ENCODE assay signal across 13 cellular contexts in genomic region chr21:28754127-28754611, GRCh38.
DNase-seq lines count a peak whose midpoint lies in the region; ATAC-seq and TF ChIP-seq lines count a peak whose summit lies in the region.
"Had no signal": no experiment of that assay in that cellular context is flagged by ENCODE, and none has a peak within 500 bp of the region (broad histone marks: within the 10 kb centered on the region; RNA-seq: fewer than 3 reads in every experiment).

No MANE protein-coding gene starts in this region.

- no peak overlapping the region for H2BK15ac ChIP-seq in neuronal stem cell (ENCODE audit: low read length)

- TF ChIP-seq CTCF in gastroesophageal sphincter (IDR thresholded peaks at IDR 0.05) (no peak), uterus (IDR thresholded peaks at IDR 0.05) (no peak)

- no peak overlapping the region for H2BK5ac ChIP-seq in neuronal stem cell (ENCODE audit: low read length)

- no peak overlapping the region for H3K23ac ChIP-seq in neuronal stem cell (ENCODE audit: low read depth, low read length, poor library complexity)

- H3K27ac ChIP-seq in gastroesophageal sphincter (peak overlapping the region; percentile 89 to 100 (median 91)), neuronal stem cell (replicated peaks; ENCODE audit: low read length) (no peak overlapping the region), uterus (peak overlapping the region; percentile 71)

- 11 to 27% methylated on average over 6 to 8 of the region's 9 CpGs for WGBS in gastroesophageal sphincter (ENCODE audit: low coverage in 1 of 2), 2 donors
- no CpG with 5 or more reads among the region's 9 CpGs for WGBS in neuronal stem cell (ENCODE audit: extremely low coverage in 2 of 2, insufficient read length in 2 of 2, insufficient replicate concordance in 1 of 2), 2 donors

- no peak overlapping the region for H2BK120ac ChIP-seq in neuronal stem cell (ENCODE audit: low read depth, low read length)

- DNase-seq in neuronal stem cell (ENCODE audit: low spot score) (no peak), uterus (peak; percentile 30 to 38), NCI-H774 (lab: John Stamatoyannopoulos, UW) (no peak), NCI-H146 (lab: John Stamatoyannopoulos, UW) (no peak)
- no peak for DNase-seq in activated naive CD4-positive, alpha-beta T cell treated with Interleukin-2 at 50 U/mL for 16 hours
- DNase-seq: activated CD8-positive, alpha-beta memory T cell treated with anti-CD3 and anti-CD28 coated beads, Interleukin-2, amount 50 U/mL, for 48 hours; central memory CD4-positive, alpha-beta T cell; NCI-H526; occipital lobe; T-helper 1 cell had no signal

- no peak overlapping the region for H3K18ac ChIP-seq in neuronal stem cell (ENCODE audit: low read length)

- peak; percentile 17 for TF ChIP-seq EP300 in gastroesophageal sphincter (IDR thresholded peaks at IDR 0.05)

- H3K4me3 ChIP-seq in gastroesophageal sphincter (no peak overlapping the region), neuronal stem cell (ENCODE audit: low read length in 2 of 2) (no peak overlapping the region), uterus (no peak overlapping the region)

- no peak overlapping the region for H2BK12ac ChIP-seq in neuronal stem cell (ENCODE audit: low read length)

- ATAC-seq in SK-N-SH treated with all-trans-retinoic acid at 6 μM for 48 hours (peak; percentile 89), gastroesophageal sphincter (peak; percentile 89), HG03571 (IDR thresholded peaks at IDR 0.05; ENCODE audit: unreplicated experiment) (no peak)

- H2AK5ac ChIP-seq in neuronal stem cell (ENCODE audit: low read depth, low read length): no peak overlapping the region

- H3K36me3 ChIP-seq in gastroesophageal sphincter (peaks cover 0 to 4% of the 10 kb centered on the region in 2 donors), neuronal stem cell (replicated peaks in 1 of 2; ENCODE audit: control insufficient read depth in 2 of 2, insufficient read depth in 2 of 2, low read length in 2 of 2) (no peaks in the 10 kb centered on the region), uterus (no peaks in the 10 kb centered on the region)

- no peak overlapping the region for H3K14ac ChIP-seq in neuronal stem cell (ENCODE audit: low read length)

- H3K27me3 ChIP-seq in gastroesophageal sphincter: no peaks in the 10 kb centered on the region
- H3K27me3 ChIP-seq in neuronal stem cell (ENCODE audit: control insufficient read depth in 3 of 3, insufficient read depth in 3 of 3, low read depth in 1 of 3, low read length in 3 of 3): no peaks in the 10 kb centered on the region
- H3K27me3 ChIP-seq in uterus: no peaks in the 10 kb centered on the region

- no peak overlapping the region for H4K8ac ChIP-seq in neuronal stem cell (ENCODE audit: low read depth, low read length)

- no peaks in the 10 kb centered on the region for H3K9me3 ChIP-seq in gastroesophageal sphincter
- H3K9me3 ChIP-seq in neuronal stem cell (replicated peaks in 1 of 2; ENCODE audit: control insufficient read depth in 2 of 2, insufficient read depth in 1 of 2, low read depth in 1 of 2, low read length in 2 of 2): no peaks in the 10 kb centered on the region
- no peaks in the 10 kb centered on the region for H3K9me3 ChIP-seq in uterus

- no peak overlapping the region for H4K91ac ChIP-seq in neuronal stem cell (ENCODE audit: low read depth, low read length, poor library complexity)

- TF ChIP-seq POLR2A in gastroesophageal sphincter (IDR thresholded peaks at IDR 0.05) (peak in 1 of 2 donors; percentile 13), uterus (IDR thresholded peaks at IDR 0.05) (no peak)

- no peak overlapping the region for H3K4ac ChIP-seq in neuronal stem cell (ENCODE audit: low read length)

- H2AFZ ChIP-seq in neuronal stem cell (ENCODE audit: low read length): peak overlapping the region; percentile 63

- no peak overlapping the region for H3K4me2 ChIP-seq in neuronal stem cell (ENCODE audit: insufficient read depth, low read length, poor library complexity, severe bottlenecking)

- no peak overlapping the region for H3K9ac ChIP-seq in neuronal stem cell (ENCODE audit: low read depth, low read length, poor library complexity)

- intact Hi-C loops in uterus (cut with DNase I; ENCODE audit: low total_unique reads): no loop called here

- peaks cover 8 to 67% (median 14%) of the 10 kb centered on the region in 3 donors for H3K4me1 ChIP-seq in gastroesophageal sphincter
- peaks cover 0 to 5% of the 10 kb centered on the region in 2 donors for H3K4me1 ChIP-seq in neuronal stem cell (ENCODE audit: control insufficient read depth in 2 of 2, insufficient read depth in 1 of 2, low read depth in 1 of 2, low read length in 2 of 2)
- peaks cover 0 to 10% of the 10 kb centered on the region in 2 donors for H3K4me1 ChIP-seq in uterus

- no peaks in the 10 kb centered on the region for H3K79me1 ChIP-seq in neuronal stem cell (ENCODE audit: low read depth, low read length)

TF ChIP-seq in SK-N-SH treated with all-trans-retinoic acid at 6 μM for 48 hours, 23 proteins besides CTCF, POLR2A, EP300 and RAD21 (continues in another document):
- TF ChIP-seq ZFP30 (CRISPR knock-in tag; IDR thresholded peaks at IDR 0.05) (no peak), ARNTL (CRISPR knock-in tag; IDR thresholded peaks at IDR 0.05; ENCODE audit: borderline replicate concordance, low read depth) (no peak), POU6F1 (CRISPR knock-in tag; IDR thresholded peaks at IDR 0.05; ENCODE audit: borderline replicate concordance, low read depth) (no peak), TCF4 (CRISPR knock-in tag; IDR thresholded peaks at IDR 0.05; ENCODE audit: borderline replicate concordance) (no peak), ISL1 (CRISPR knock-in tag; IDR thresholded peaks at IDR 0.05) (peak; percentile 86), ZNF70 (CRISPR knock-in tag; IDR thresholded peaks at IDR 0.05) (no peak), CSRNP3 (CRISPR knock-in tag; IDR thresholded peaks at IDR 0.05) (no peak), PATZ1 (CRISPR knock-in tag; IDR thresholded peaks at IDR 0.05; ENCODE audit: borderline replicate concordance) (0 out of 2 replicates have a peak, but pooled peaks have one; percentile 35), ESRRG (CRISPR knock-in tag; IDR thresholded peaks at IDR 0.05) (no peak), ZC3H10 (CRISPR knock-in tag; IDR thresholded peaks at IDR 0.05) (no peak), OSR1 (CRISPR knock-in tag; IDR thresholded peaks at IDR 0.05) (no peak), CREB5 (CRISPR knock-in tag; IDR thresholded peaks at IDR 0.05; ENCODE audit: low read depth) (peak; percentile 85; the same call in 1 of the 2 replicates), ZFP3 (CRISPR knock-in tag; IDR thresholded peaks at IDR 0.05) (0 out of 2 replicates have a peak, but pooled peaks have one; percentile 51), BACH2 (CRISPR knock-in tag; IDR thresholded peaks at IDR 0.05; ENCODE audit: borderline replicate concordance) (no peak), ZNF565 (CRISPR knock-in tag; conservative IDR thresholded peaks at IDR 0.05; ENCODE audit: low read depth) (no peak)

Comparison
In these comparisons a context has a peak if more than half of its experiments do, and no peak if none do; other contexts are left out.
1. DNase-seq: peak in uterus (2 of 2); none in neuronal stem cell (single experiment), NCI-H774 (single experiment), NCI-H146 (single experiment) and activated naive CD4-positive, alpha-beta T cell treated with Interleukin-2 at 50 U/mL for 16 hours (single experiment).